Comparison of ENCODE assay signal across 32 cellular contexts in genomic region chr12:6832125-6832524, GRCh38. TPM values are rescaled to one million over a fixed set of nuclear protein-coding genes. Genes with fewer than 3 reads are reported as not detected.
"Had no signal": no experiment of that assay in that cellular context is flagged by ENCODE, and none has a peak within 500 bp of the region (broad histone marks: within the 10 kb centered on the region; RNA-seq: fewer than 3 reads in every experiment).

No MANE protein-coding gene starts in this region.

- H3K4me2 ChIP-seq: smooth muscle cell had no signal

- H3K27ac ChIP-seq: cardiac muscle cell, tibial nerve had no signal

- ATAC-seq: activated T-helper 17 cell treated with anti-CD3 and anti-CD28 coated beads, Interleukin-2, amount 50 U/mL, for 72 hours; effector memory CD8-positive, alpha-beta T cell; esophagus mucosa; heart right ventricle; left lobe of liver; stimulated activated naive B cell treated with anti-CD40 and anti-IgM and Interleukin-4, amounts not matched to agents 10 μg/mL and 1 μg/mL and 100 μg/mL, for 72 hours; WTC11 had no signal

- DNase-seq: activated CD4-positive, alpha-beta memory T cell treated with anti-CD3 and anti-CD28 coated beads, Interleukin-2, amount 10 ng/mL, durations not matched to agents 7 days and 5 days; activated CD4-positive, alpha-beta T cell treated with anti-CD3 and anti-CD28 coated beads for 1 hour; activated CD4-positive, alpha-beta T cell treated with anti-CD3 and anti-CD28 coated beads, Interleukin-2, amount 10 ng/mL, durations not matched to agents 7 days and 5 days; activated CD8-positive, alpha-beta memory T cell treated with anti-CD3 and anti-CD28 coated beads, Interleukin-2, amount 50 U/mL, for 48 hours; activated gamma-delta T cell treated with Interleukin-2 at 50 U/mL for 16 hours; activated T-cell treated with anti-CD3 and anti-CD28 coated beads, Interleukin-2, amount 50 U/mL, for 24 hours; anterior cingulate cortex; cerebellar nuclear complex; effector memory CD8-positive, alpha-beta T cell; foreskin fibroblast; heart right ventricle; kidney glomerular epithelial cell; mesendoderm; occipital lobe; stimulated activated CD4-positive, alpha-beta T cell treated with anti-CD3 and anti-CD28 coated beads, Interleukin-1b, Interleukin-23, amount 100 ng/mL, for 48 hours; stimulated activated CD4-positive, alpha-beta T cell treated with anti-CD3 and anti-CD28 coated beads, Interleukin-4, amount 100 ng/mL, for 4 hours; stimulated activated CD8-positive, alpha-beta memory T cell treated with anti-CD3 and anti-CD28 coated beads, Interleukin-4, amount 100 ng/mL, for 48 hours; stimulated activated naive B cell treated with anti-CD40 and anti-IgM and Interleukin-4, amounts not matched to agents 10 μg/mL and 1 μg/mL and 100 μg/mL, for 72 hours; SW 1271; T-helper 9 cell had no signal

- H3K4me3 Mint-ChIP-seq: activated CD4-positive, alpha-beta memory T cell treated with anti-CD3 and anti-CD28 coated beads, Interleukin-2, amount 10 ng/mL, durations not matched to agents 7 days and 5 days; activated CD4-positive, alpha-beta T cell treated with anti-CD3 and anti-CD28 coated beads, Interleukin-2, amount 10 ng/mL, durations not matched to agents 7 days and 5 days; activated naive CD4-positive, alpha-beta T cell treated with anti-CD3 and anti-CD28 coated beads, Interleukin-2, amount 50 U/mL, for 24 hours; activated T-cell treated with anti-CD3 and anti-CD28 coated beads, Interleukin-2, amount 50 U/mL, for 24 hours; activated T-helper 17 cell treated with anti-CD3 and anti-CD28 coated beads, Interleukin-2, amount 50 U/mL, for 72 hours; effector memory CD8-positive, alpha-beta T cell; stimulated activated naive B cell treated with anti-CD40 and anti-IgM and Interleukin-4, amounts not matched to agents 10 μg/mL and 1 μg/mL and 100 μg/mL, for 72 hours; T-helper 1 cell treated with Interleukin-12 subunit alpha and Interleukin-12 subunit beta and Interleukin-4 antibody, amounts not matched to agents 30 μg/mL and 1 μg/mL, for 36 hours; WTC11 had no signal

- H3K4me3 ChIP-seq: cardiac muscle cell, coronary artery, heart right ventricle, lung, right atrium auricular region, smooth muscle cell, tibial nerve had no signal

- H3K9me3 Mint-ChIP-seq: activated CD4-positive, alpha-beta memory T cell treated with anti-CD3 and anti-CD28 coated beads, Interleukin-2, amount 10 ng/mL, durations not matched to agents 7 days and 5 days; activated CD4-positive, alpha-beta T cell treated with anti-CD3 and anti-CD28 coated beads, Interleukin-2, amount 10 ng/mL, durations not matched to agents 7 days and 5 days; activated naive CD4-positive, alpha-beta T cell treated with anti-CD3 and anti-CD28 coated beads, Interleukin-2, amount 50 U/mL, for 24 hours; activated T-cell treated with anti-CD3 and anti-CD28 coated beads, Interleukin-2, amount 50 U/mL, for 24 hours; effector memory CD8-positive, alpha-beta T cell; stimulated activated naive B cell treated with anti-CD40 and anti-IgM and Interleukin-4, amounts not matched to agents 10 μg/mL and 1 μg/mL and 100 μg/mL, for 72 hours; T-helper 1 cell treated with Interleukin-12 subunit alpha and Interleukin-12 subunit beta and Interleukin-4 antibody, amounts not matched to agents 30 μg/mL and 1 μg/mL, for 36 hours; WTC11 had no signal

- H3K27me3 ChIP-seq: cardiac muscle cell, right atrium auricular region, tibial nerve had no signal

- H3K9me3 ChIP-seq: heart right ventricle, right atrium auricular region, tibial nerve had no signal

- H3K36me3 Mint-ChIP-seq: activated naive CD4-positive, alpha-beta T cell treated with anti-CD3 and anti-CD28 coated beads, Interleukin-2, amount 50 U/mL, for 24 hours; stimulated activated naive B cell treated with anti-CD40 and anti-IgM and Interleukin-4, amounts not matched to agents 10 μg/mL and 1 μg/mL and 100 μg/mL, for 72 hours had no signal

- H3K27ac Mint-ChIP-seq: activated CD4-positive, alpha-beta memory T cell treated with anti-CD3 and anti-CD28 coated beads, Interleukin-2, amount 10 ng/mL, durations not matched to agents 7 days and 5 days; activated CD4-positive, alpha-beta T cell treated with anti-CD3 and anti-CD28 coated beads, Interleukin-2, amount 10 ng/mL, durations not matched to agents 7 days and 5 days; activated naive CD4-positive, alpha-beta T cell treated with anti-CD3 and anti-CD28 coated beads, Interleukin-2, amount 50 U/mL, for 24 hours; activated T-cell treated with anti-CD3 and anti-CD28 coated beads, Interleukin-2, amount 50 U/mL, for 24 hours; activated T-helper 17 cell treated with anti-CD3 and anti-CD28 coated beads, Interleukin-2, amount 50 U/mL, for 72 hours; effector memory CD8-positive, alpha-beta T cell; stimulated activated naive B cell treated with anti-CD40 and anti-IgM and Interleukin-4, amounts not matched to agents 10 μg/mL and 1 μg/mL and 100 μg/mL, for 72 hours; T-helper 1 cell treated with Interleukin-12 subunit alpha and Interleukin-12 subunit beta and Interleukin-4 antibody, amounts not matched to agents 30 μg/mL and 1 μg/mL, for 36 hours had no signal

RNA-seq across cellular contexts. Expression of gene GNB3, which starts 8.6 kb away (rescaled TPM):
- total RNA-seq: activated CD4-positive, alpha-beta memory T cell treated with anti-CD3 and anti-CD28 coated beads, Interleukin-2, amount 10 ng/mL, durations not matched to agents 7 days and 5 days; activated CD4-positive, alpha-beta T cell treated with anti-CD3 and anti-CD28 coated beads, Interleukin-2, amount 10 ng/mL, durations not matched to agents 7 days and 5 days; esophagus mucosa had no signal

RNA-seq across cellular contexts. Expression of gene GPR162, which starts 10.5 kb away (rescaled TPM):
- total RNA-seq: activated CD4-positive, alpha-beta memory T cell treated with anti-CD3 and anti-CD28 coated beads, Interleukin-2, amount 10 ng/mL, durations not matched to agents 7 days and 5 days had no signal
